Comparison of ENCODE assay signal across 1 cellular context in genomic region chr3:93867425-93867824, GRCh38.
TF ChIP-seq lines count a peak whose summit lies in the region.

No MANE protein-coding gene starts in this region.

TF ChIP-seq in HCT116, 20 proteins besides CTCF, POLR2A, EP300 and RAD21 (continued from another document):
- TF ChIP-seq REST (IDR thresholded peaks at IDR 0.05; ENCODE audit: low read depth) (no peak), SIN3A (IDR thresholded peaks at IDR 0.05; ENCODE audit: low read depth) (no peak), EGR1 (IDR thresholded peaks at IDR 0.05; ENCODE audit: low read depth) (no peak), FOSL1 (IDR thresholded peaks at IDR 0.05; ENCODE audit: low read depth) (no peak), CBX3 (IDR thresholded peaks at IDR 0.05; ENCODE audit: low read depth) (no peak)
